Comparison of ENCODE assay signal across 9 cellular contexts in genomic region chr1:32754282-32755097, GRCh38. TPM values are rescaled to one million over a fixed set of nuclear protein-coding genes. Genes with fewer than 3 reads are reported as not detected.
DNase-seq lines count a peak whose midpoint lies in the region; ATAC-seq, FAIRE-seq and TF ChIP-seq lines count a peak whose summit lies in the region.
"Had no signal": no experiment of that assay in that cellular context is flagged by ENCODE, and none has a peak within 500 bp of the region (broad histone marks: within the 10 kb centered on the region; RNA-seq: fewer than 3 reads in every experiment).

No MANE protein-coding gene starts in this region.

- no peak for FAIRE-seq in small intestine (lab: Jason Lieb, UNC)

- H3K4me3 ChIP-seq in ascending aorta (peak overlapping the region; percentile 73 to 84), iPS DF 6.9 (ENCODE audit: low read length) (peak overlapping the region; percentile 56; the same call in 1 of the 2 replicates), small intestine (ENCODE audit: low read depth in 1 of 2, low read length in 2 of 2) (peak overlapping the region in 1 of 2 donors; percentile 60)

- no peak for TF ChIP-seq CTCF in ascending aorta (IDR thresholded peaks at IDR 0.05)

- H3K4me1 ChIP-seq in ascending aorta (peaks cover 8 to 11% of the 10 kb centered on the region in 2 donors), iPS DF 6.9 (ENCODE audit: control insufficient read depth, insufficient read depth, low read length) (peaks cover 10% of the 10 kb centered on the region), small intestine (ENCODE audit: control insufficient read depth in 2 of 2, insufficient read depth in 1 of 2, low read depth in 1 of 2, low read length in 1 of 2) (peaks cover 5% of the 10 kb centered on the region in 2 donors)

- H3K27me3 ChIP-seq in ascending aorta (no peaks in the 10 kb centered on the region), iPS DF 6.9 (ENCODE audit: control insufficient read depth, insufficient read depth, low read length) (no peaks in the 10 kb centered on the region), small intestine (ENCODE audit: control insufficient read depth in 2 of 2, insufficient read depth in 2 of 2, low read length in 2 of 2) (no peaks in the 10 kb centered on the region)

- ATAC-seq in GM21723 (IDR thresholded peaks at IDR 0.05; ENCODE audit: unreplicated experiment) (peak; percentile 19), HG03196 (IDR thresholded peaks at IDR 0.05; ENCODE audit: unreplicated experiment) (no peak)

- H3K27ac ChIP-seq in ascending aorta = peak overlapping the region; percentile 62 to 75
- no peak overlapping the region for H3K27ac ChIP-seq in iPS DF 6.9 (ENCODE audit: low read length)
- peak overlapping the region; percentile 13 to 15 for H3K27ac ChIP-seq in small intestine (ENCODE audit: low read depth in 1 of 2, low read length in 1 of 2)

- H3K9me3 ChIP-seq in ascending aorta (no peaks in the 10 kb centered on the region), iPS DF 6.9 (ENCODE audit: control insufficient read depth, insufficient read depth, low read length) (no peaks in the 10 kb centered on the region), small intestine (ENCODE audit: control insufficient read depth, low read depth) (no peaks in the 10 kb centered on the region)

- no CpG with 5 or more reads among the region's 50 CpGs for WGBS in iPS DF 6.9 (ENCODE audit: insufficient coverage, insufficient read length)
- 2 to 7% (median 4%) methylated on average over 36 to 50 of the region's 50 CpGs for WGBS in small intestine, 3 donors

- DNase-seq in OCI-M1 (lab: John Stamatoyannopoulos, UW) (peak; percentile 52), ascending aorta (ENCODE audit: low spot score in 2 of 2) (peak in 1 of 2 donors; percentile 63), iPS DF 6.9 (ENCODE audit: low read depth, low spot score) (no peak), small intestine (peak; percentile 45), DMS114 treated with DMSO at 0.1 percent for 48 hours (lab: John Stamatoyannopoulos, UW; ENCODE audit: unreplicated experiment) (no peak), medulla oblongata (ENCODE audit: extremely low spot score) (no peak)

- intact Hi-C loops in ascending aorta (cut with DNase I) = loop anchor here (5.0 kb wide), 1 partner anchor 102 kb away; the partner anchor contains the start of genes RBBP4 and ZBTB8OS

- H3K36me3 ChIP-seq in ascending aorta (no peaks in the 10 kb centered on the region), iPS DF 6.9 (ENCODE audit: control insufficient read depth, insufficient read depth, low read length) (no peaks in the 10 kb centered on the region), small intestine (ENCODE audit: control insufficient read depth in 2 of 2, insufficient read depth in 2 of 2, low read length in 2 of 2) (peaks cover 0 to 2% of the 10 kb centered on the region in 2 donors)

RNA-seq across cellular contexts. Expression of gene SYNC, which starts 51.9 kb away (rescaled TPM):
- 87.3 TPM for total RNA-seq in ascending aorta
- polyA plus RNA-seq in small intestine = 1 to 10 TPM; 1.1 to 4.7 (median 3.5) TPM
- total RNA-seq: T-helper 1 cell treated with Interleukin-12 subunit alpha and Interleukin-12 subunit beta and Interleukin-4 antibody, amounts not matched to agents 30 ng/mL and 1 ng/mL, for 36 hours had no signal

Comparison
In these comparisons a context has a peak if more than half of its experiments do, and no peak if none do; other contexts are left out.
1. DNase-seq: peak in OCI-M1 (single experiment) and small intestine (single experiment); none in iPS DF 6.9 (single experiment), DMS114 treated with DMSO at 0.1 percent for 48 hours (single experiment) and medulla oblongata (single experiment).